Comparison of ENCODE assay signal across 29 cellular contexts in the genomic region with DNA sequence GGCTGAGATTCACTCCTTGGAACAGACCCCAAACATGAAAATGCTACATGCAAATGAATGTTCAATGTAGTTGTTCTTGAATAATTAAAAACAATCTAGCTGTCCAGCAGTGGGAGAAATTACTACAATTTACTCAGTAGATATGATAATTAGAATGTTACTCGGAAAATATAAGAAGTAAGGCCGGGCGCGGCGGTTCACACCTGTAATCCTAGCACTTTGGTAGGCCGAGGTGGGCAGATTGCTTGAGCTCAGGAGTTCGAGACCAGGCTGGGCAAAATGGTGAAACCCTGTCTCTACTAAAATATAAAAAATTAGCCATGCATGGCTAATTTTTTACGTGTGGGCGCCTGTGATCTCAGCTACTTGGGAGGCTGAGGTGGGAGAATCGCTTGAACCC. TPM values are rescaled to one million over a fixed set of nuclear protein-coding genes. Genes with fewer than 3 reads are reported as not detected.
DNase-seq lines count a peak whose midpoint lies in the region; ATAC-seq, FAIRE-seq and TF ChIP-seq lines count a peak whose summit lies in the region.
"Had no signal": no experiment of that assay in that cellular context is flagged by ENCODE, and none has a peak within 500 bp of the region (broad histone marks: within the 10 kb centered on the region; RNA-seq: fewer than 3 reads in every experiment).

No MANE protein-coding gene starts in this region.

- ATAC-seq in natural killer cell (no peak), HG02588 (IDR thresholded peaks at IDR 0.05; ENCODE audit: unreplicated experiment) (no peak), HG02642 (IDR thresholded peaks at IDR 0.05; ENCODE audit: poor library complexity, unreplicated experiment) (no peak)
- no peak for ATAC-seq in stimulated activated effector memory CD8-positive, alpha-beta T cell treated with anti-CD3 and anti-CD28 coated beads, Interleukin-12 subunit alpha, Interleukin-12 subunit beta, amount 100 ng/mL, for 72 hours
- ATAC-seq: GM12878 had no signal

- H3K4me2 ChIP-seq in BLaER1 = 0 out of 2 replicates have a peak overlapping the region, but pooled peaks have one; percentile 17
- H3K4me2 ChIP-seq in BLaER1 treated with 17β-estradiol and CSF1 and Interleukin-3, amounts not matched to agents 10 nM and 100 nM = peak overlapping the region in 7 of 11 experiments; percentile 0 to 41 (median 8); a peak in 3 of 22 replicates

- H3K36me3 Mint-ChIP-seq in natural killer cell = no peaks in the 10 kb centered on the region
- H3K36me3 Mint-ChIP-seq in stimulated activated effector memory CD8-positive, alpha-beta T cell treated with anti-CD3 and anti-CD28 coated beads, Interleukin-12 subunit alpha, Interleukin-12 subunit beta, amount 100 ng/mL, for 72 hours = no peaks in the 10 kb centered on the region
- H3K36me3 Mint-ChIP-seq: CD14-positive monocyte; CD4-positive, CD25-positive, alpha-beta regulatory T cell had no signal

- no peak for TF ChIP-seq CTCF in natural killer cell (IDR thresholded peaks at IDR 0.05)

- no peak for FAIRE-seq in GM19239 (lab: Jason Lieb, UNC)
- FAIRE-seq: GM12878, GM12892, GM18507 had no signal

- intact Hi-C loops in natural killer cell (cut with micrococcal nuclease) = loop anchor here (1.0 to 5.0 kb wide), 2 partner anchors 124 to 175 kb away; no protein-coding TSS in a partner anchor

- H3K27me3 Mint-ChIP-seq in natural killer cell (ENCODE audit: low read depth in 2 of 2) = no peaks in the 10 kb centered on the region
- H3K27me3 Mint-ChIP-seq: CD4-positive, alpha-beta memory T cell had no signal

- no peak overlapping the region for H3K4me3 ChIP-seq in BLaER1
- H3K4me3 ChIP-seq in BLaER1 treated with 17β-estradiol and CSF1 and Interleukin-3, amounts not matched to agents 10 nM and 100 nM = no peak overlapping the region
- H3K4me3 ChIP-seq: GM12878 had no signal

- peaks cover 50 to 57% of the 10 kb centered on the region in 2 donors for H3K4me1 Mint-ChIP-seq in natural killer cell
- H3K4me1 Mint-ChIP-seq in stimulated activated effector memory CD8-positive, alpha-beta T cell treated with anti-CD3 and anti-CD28 coated beads, Interleukin-12 subunit alpha, Interleukin-12 subunit beta, amount 100 ng/mL, for 72 hours = peaks cover 32% of the 10 kb centered on the region

- H3K9ac ChIP-seq in BLaER1 = no peak overlapping the region
- H3K9ac ChIP-seq in BLaER1 treated with 17β-estradiol and CSF1 and Interleukin-3, amounts not matched to agents 10 nM and 100 nM = no peak overlapping the region

- peak overlapping the region; percentile 53 to 77 for H3K27ac Mint-ChIP-seq in natural killer cell
- H3K27ac Mint-ChIP-seq in stimulated activated effector memory CD8-positive, alpha-beta T cell treated with anti-CD3 and anti-CD28 coated beads, Interleukin-12 subunit alpha, Interleukin-12 subunit beta, amount 100 ng/mL, for 72 hours = peak overlapping the region; percentile 56
- H3K27ac Mint-ChIP-seq: CD14-positive monocyte had no signal

- no peaks in the 10 kb centered on the region for H4K20me1 ChIP-seq in BLaER1
- no peaks in the 10 kb centered on the region for H4K20me1 ChIP-seq in BLaER1 treated with 17β-estradiol and CSF1 and Interleukin-3, amounts not matched to agents 10 nM and 100 nM

- H3K36me3 ChIP-seq in BLaER1 = no peaks in the 10 kb centered on the region
- no peaks in the 10 kb centered on the region for H3K36me3 ChIP-seq in BLaER1 treated with 17β-estradiol and CSF1 and Interleukin-3, amounts not matched to agents 10 nM and 100 nM
- H3K36me3 ChIP-seq: BE2C had no signal

- no peak overlapping the region; the same call in 1 of the 2 replicates for H3K27ac ChIP-seq in BLaER1
- H3K27ac ChIP-seq in BLaER1 treated with 17β-estradiol and CSF1 and Interleukin-3, amounts not matched to agents 10 nM and 100 nM = no peak overlapping the region

- H3K4me1 ChIP-seq in BLaER1 = peaks cover 9% of the 10 kb centered on the region
- H3K4me1 ChIP-seq in BLaER1 treated with 17β-estradiol and CSF1 and Interleukin-3, amounts not matched to agents 10 nM and 100 nM = peaks cover 8 to 39% (median 21%) of the 10 kb centered on the region in 10 experiments; a peak in 19 of 20 replicates
- H3K4me1 ChIP-seq: BE2C had no signal

- H3K9me3 Mint-ChIP-seq in natural killer cell = no peaks in the 10 kb centered on the region
- H3K9me3 Mint-ChIP-seq in stimulated activated effector memory CD8-positive, alpha-beta T cell treated with anti-CD3 and anti-CD28 coated beads, Interleukin-12 subunit alpha, Interleukin-12 subunit beta, amount 100 ng/mL, for 72 hours = no peaks in the 10 kb centered on the region
- H3K9me3 Mint-ChIP-seq: CD4-positive, alpha-beta memory T cell; CD4-positive, CD25-positive, alpha-beta regulatory T cell; CD8-positive, alpha-beta memory T cell had no signal

- no peak overlapping the region for H3K4me3 Mint-ChIP-seq in natural killer cell
- no peak overlapping the region for H3K4me3 Mint-ChIP-seq in stimulated activated effector memory CD8-positive, alpha-beta T cell treated with anti-CD3 and anti-CD28 coated beads, Interleukin-12 subunit alpha, Interleukin-12 subunit beta, amount 100 ng/mL, for 72 hours
- H3K4me3 Mint-ChIP-seq: CD14-positive monocyte; CD4-positive, alpha-beta memory T cell; CD4-positive, CD25-positive, alpha-beta regulatory T cell; CD8-positive, alpha-beta memory T cell had no signal

- H3K9me3 ChIP-seq in BLaER1 = no peaks in the 10 kb centered on the region
- H3K9me3 ChIP-seq in BLaER1 treated with 17β-estradiol and CSF1 and Interleukin-3, amounts not matched to agents 10 nM and 100 nM (replicated peaks in 1 of 11) = no peaks in the 10 kb centered on the region
- H3K9me3 ChIP-seq: BE2C had no signal

- H3K27me3 ChIP-seq in BLaER1 = no peaks in the 10 kb centered on the region
- H3K27me3 ChIP-seq in BLaER1 treated with 17β-estradiol and CSF1 and Interleukin-3, amounts not matched to agents 10 nM and 100 nM = no peaks in the 10 kb centered on the region
- H3K27me3 ChIP-seq: BE2C had no signal

- no peak for DNase-seq in natural killer cell
- no peak for DNase-seq in stimulated activated effector memory CD8-positive, alpha-beta T cell treated with anti-CD3 and anti-CD28 coated beads, Interleukin-12 subunit alpha, Interleukin-12 subunit beta, amount 100 ng/mL, for 72 hours (ENCODE audit: low spot score in 2 of 2)
- DNase-seq in GM19239 (ENCODE audit: insufficient read length, low spot score) = no peak
- DNase-seq: 8988T; ACHN; BE2C; C1 segment of cervical spinal cord; CD4-positive, alpha-beta memory T cell; CD4-positive, CD25-positive, alpha-beta regulatory T cell; CD8-positive, alpha-beta memory T cell; COR-L47; DMS 273 treated with DMSO at 0.1 percent for 48 hours; DMS153; DMS53; DMS79; DND-41; EL; GDM1 had no signal

RNA-seq across cellular contexts. Expression of a gene that starts 15.3 kb away (rescaled TPM):
- total RNA-seq in natural killer cell = 10 to 100 TPM; 55.3 to 67.9 (median 60.6) TPM
- total RNA-seq: A673 had no signal

RNA-seq across cellular contexts. Expression of a gene that starts 31.3 kb away (rescaled TPM):
- 100 to 1,000 TPM; 106 to 140 (median 112) TPM for total RNA-seq in natural killer cell
- total RNA-seq: A673, Daoy, G401, GM12878 had no signal
